In genomic region chr17:17696075-17696474, GRCh38 we compare ENCODE assay signal across 11 cellular contexts. TPM values are rescaled to one million over a fixed set of nuclear protein-coding genes. Genes with fewer than 3 reads are reported as not detected.
DNase-seq lines count a peak whose midpoint lies in the region; ATAC-seq and TF ChIP-seq lines count a peak whose summit lies in the region.
"Had no signal": no experiment of that assay in that cellular context is flagged by ENCODE, and none has a peak within 500 bp of the region (broad histone marks: within the 10 kb centered on the region; RNA-seq: fewer than 3 reads in every experiment).

No MANE protein-coding gene starts in this region.

- H3K27me3 ChIP-seq in right atrium auricular region (no peaks in the 10 kb centered on the region), ascending aorta (no peaks in the 10 kb centered on the region)

- H3K27ac ChIP-seq in right atrium auricular region: peak overlapping the region; percentile 97 to 100
- peak overlapping the region; percentile 98 to 99 for H3K27ac ChIP-seq in ascending aorta
- H3K27ac ChIP-seq in urinary bladder (ENCODE audit: low read depth): peak overlapping the region; percentile 97

- peaks cover 43 to 64% of the 10 kb centered on the region in 2 donors for H3K4me1 Mint-ChIP-seq in natural killer cell

- TF ChIP-seq CTCF in right atrium auricular region (IDR thresholded peaks at IDR 0.05): no peak
- no peak for TF ChIP-seq CTCF in ascending aorta (IDR thresholded peaks at IDR 0.05)
- TF ChIP-seq CTCF in natural killer cell (IDR thresholded peaks at IDR 0.05): no peak

- intact Hi-C loops in Right ventricle myocardium inferior (cut with DNase I): loop anchor here (5.0 kb wide), 2 partner anchors 36 to 276 kb away; partner anchors contain the start of genes DRC3 and TOM1L2
- intact Hi-C loops in ascending aorta (cut with DNase I): loop anchor here (10.0 kb wide), 1 partner anchor 489 kb away; the partner anchor contains the start of gene ALKBH5
- intact Hi-C loops in natural killer cell (cut with micrococcal nuclease): no loop called here

- no peak for DNase-seq in right atrium auricular region (ENCODE audit: low spot score)
- DNase-seq in Right ventricle myocardium inferior (ENCODE audit: missing footprints): no peak
- no peak for DNase-seq in ascending aorta (ENCODE audit: low spot score in 2 of 2)
- no peak for DNase-seq in natural killer cell
- no peak for DNase-seq in SIG-M5 (lab: John Stamatoyannopoulos, UW)
- DNase-seq: COR-L47, foreskin melanocyte had no signal

- H3K4me3 ChIP-seq in right atrium auricular region (no peak overlapping the region), ascending aorta (no peak overlapping the region), urinary bladder (ENCODE audit: low read depth, low read length) (no peak overlapping the region)

- peak overlapping the region; percentile 97 to 99 for H3K27ac Mint-ChIP-seq in natural killer cell

- no peak for ATAC-seq in Right ventricle myocardium inferior
- ATAC-seq in natural killer cell: no peak
- ATAC-seq in GM19463 (IDR thresholded peaks at IDR 0.05; ENCODE audit: unreplicated experiment): no peak
- no peak for ATAC-seq in HG02623 (IDR thresholded peaks at IDR 0.05; ENCODE audit: unreplicated experiment)

- WGBS in urinary bladder: 75% methylated on average over 4 of the region's 4 CpGs

- no peaks in the 10 kb centered on the region for H3K36me3 ChIP-seq in right atrium auricular region
- no peaks in the 10 kb centered on the region for H3K36me3 ChIP-seq in ascending aorta
- no peaks in the 10 kb centered on the region for H3K36me3 ChIP-seq in urinary bladder (ENCODE audit: insufficient read depth)
- H3K36me3 ChIP-seq: neutrophil had no signal

- peaks cover 0 to 94% of the 10 kb centered on the region in 2 donors for H3K4me1 ChIP-seq in right atrium auricular region
- H3K4me1 ChIP-seq in ascending aorta: peaks cover 9 to 63% of the 10 kb centered on the region in 2 donors
- H3K4me1 ChIP-seq in urinary bladder (ENCODE audit: insufficient read depth): peaks cover 2% of the 10 kb centered on the region

- no peaks in the 10 kb centered on the region for H3K36me3 Mint-ChIP-seq in natural killer cell

- H3K9me3 Mint-ChIP-seq in natural killer cell: no peaks in the 10 kb centered on the region

- H3K9me3 ChIP-seq in right atrium auricular region (no peaks in the 10 kb centered on the region), ascending aorta (no peaks in the 10 kb centered on the region)
- H3K9me3 ChIP-seq: neutrophil had no signal

- H3K27me3 Mint-ChIP-seq in natural killer cell (ENCODE audit: low read depth in 2 of 2): no peaks in the 10 kb centered on the region

- peak overlapping the region; percentile 97 for H3K4me3 Mint-ChIP-seq in natural killer cell

RNA-seq across cellular contexts. Expression of gene RAI1, which starts 14.8 kb away (rescaled TPM):
- total RNA-seq in right atrium auricular region: 10 to 100 TPM; 23.8 to 24.9 TPM
- total RNA-seq in Right ventricle myocardium inferior: 31.9 TPM
- total RNA-seq in ascending aorta: 24.7 TPM
- 10 to 100 TPM; 39.8 to 55.0 (median 49.4) TPM for total RNA-seq in natural killer cell
- total RNA-seq in urinary bladder: 17.5 TPM
- polyA plus RNA-seq in urinary bladder: 20.2 TPM
